ENCODE assay signal across 14 cellular contexts in the genomic region with DNA sequence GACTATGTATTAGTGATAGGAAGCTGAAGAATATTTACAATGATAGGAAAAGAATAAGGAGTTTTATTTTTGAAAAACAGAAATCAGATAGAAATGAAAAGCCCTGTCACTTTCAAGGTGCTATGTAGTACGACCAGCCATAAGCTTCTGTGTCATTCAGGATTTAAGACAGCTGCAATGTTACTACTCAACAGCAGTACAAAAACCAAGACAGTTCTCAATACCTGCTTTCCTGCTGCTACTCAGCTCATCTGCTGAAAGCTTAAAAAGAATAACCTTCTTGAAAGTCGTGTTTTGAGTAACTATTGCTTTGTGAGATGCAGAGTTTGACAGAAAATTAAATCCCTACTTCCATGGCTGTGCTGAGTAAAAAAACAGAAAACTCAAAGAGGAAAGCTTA. TPM values are rescaled to one million over a fixed set of nuclear protein-coding genes. Genes with fewer than 3 reads are reported as not detected.
DNase-seq lines count a peak whose midpoint lies in the region; ATAC-seq and TF ChIP-seq lines count a peak whose summit lies in the region.
"Had no signal": no experiment of that assay in that cellular context is flagged by ENCODE, and none has a peak within 500 bp of the region (broad histone marks: within the 10 kb centered on the region; RNA-seq: fewer than 3 reads in every experiment).

No MANE protein-coding gene starts in this region.

- ATAC-seq in Panc1, result no peak
- ATAC-seq in GM21529 (IDR thresholded peaks at IDR 0.05; ENCODE audit: unreplicated experiment), result no peak
- ATAC-seq in HG03280 (IDR thresholded peaks at IDR 0.05; ENCODE audit: unreplicated experiment), result no peak

- H3K4me1 Mint-ChIP-seq in activated naive CD4-positive, alpha-beta T cell treated with anti-CD3 and anti-CD28 coated beads, Interleukin-2, amount 10 ng/mL, durations not matched to agents 7 days and 5 days, result peaks cover 58% of the 10 kb centered on the region
- H3K4me1 Mint-ChIP-seq in brain, result peaks cover 54% of the 10 kb centered on the region

- peak overlapping the region; percentile 53 for H3K27ac Mint-ChIP-seq in activated naive CD4-positive, alpha-beta T cell treated with anti-CD3 and anti-CD28 coated beads, Interleukin-2, amount 10 ng/mL, durations not matched to agents 7 days and 5 days
- H3K27ac Mint-ChIP-seq in brain, result peak overlapping the region in 3 of 5 experiments; percentile 71 to 99 (median 98)

- BruUV-seq in Panc1 (replicated peaks; lab: Mats Ljungman, UMichigan), result no TSS peak

- H3K4me3 Mint-ChIP-seq in activated naive CD4-positive, alpha-beta T cell treated with anti-CD3 and anti-CD28 coated beads, Interleukin-2, amount 10 ng/mL, durations not matched to agents 7 days and 5 days, result no peak overlapping the region
- H3K4me3 Mint-ChIP-seq in brain, result peak overlapping the region in 3 of 5 experiments; percentile 68 to 96 (median 96)

- peaks cover 24% of the 10 kb centered on the region for H3K36me3 Mint-ChIP-seq in activated naive CD4-positive, alpha-beta T cell treated with anti-CD3 and anti-CD28 coated beads, Interleukin-2, amount 10 ng/mL, durations not matched to agents 7 days and 5 days
- H3K36me3 Mint-ChIP-seq in brain, result peaks cover 10% of the 10 kb centered on the region

- CTCF ChIA-PET in activated naive CD4-positive, alpha-beta T cell treated with anti-CD3 and anti-CD28 coated beads, Interleukin-2, amount 10 ng/mL, durations not matched to agents 7 days and 5 days (lab: Charles Lee), result interaction anchor here (0.6 to 1.4 kb wide), 4 partner anchors 10 to 75 kb away, joined by 3 to 5 read pairs (median 3); a partner anchor contains a TSS
- CTCF ChIA-PET in Panc1 (lab: Charles Lee), result interaction anchor here (0.5 to 1.8 kb wide), 4 partner anchors 10 to 156 kb away, joined by 3 to 12 read pairs (median 6); no protein-coding TSS in a partner anchor

- H3K36me3 ChIP-seq in Panc1 (ENCODE audit: control insufficient read depth, insufficient read depth, low read length) (peaks cover 2% of the 10 kb centered on the region), subcutaneous abdominal adipose tissue (ENCODE audit: control insufficient read depth in 5 of 5, insufficient read depth in 5 of 5, low read length in 5 of 5) (peaks cover 0 to 9% (median 0%) of the 10 kb centered on the region in 5 donors)
- H3K36me3 ChIP-seq: thyroid gland had no signal

- DNase-seq in activated naive CD4-positive, alpha-beta T cell treated with anti-CD3 and anti-CD28 coated beads, Interleukin-2, amount 10 ng/mL, durations not matched to agents 7 days and 5 days, result no peak
- no peak for DNase-seq in activated naive CD4-positive, alpha-beta T cell (lab: John Stamatoyannopoulos, UW)
- no peak for DNase-seq in Panc1 (ENCODE audit: low read depth, low spot score)
- DNase-seq in AML-193 (lab: John Stamatoyannopoulos, UW), result no peak
- DNase-seq: KBM-7, NCI-H187 treated with DMSO at 0.1 percent for 48 hours, NCI-H774, SHP77, thyroid gland had no signal

- H3K4me3 ChIP-seq in Panc1 (ENCODE audit: low read depth in 2 of 2, low read length in 2 of 2), result no peak overlapping the region
- H3K4me3 ChIP-seq in subcutaneous abdominal adipose tissue (ENCODE audit: low read depth in 1 of 5, low read length in 5 of 5), result no peak overlapping the region
- H3K4me3 ChIP-seq: skin epidermis, thyroid gland had no signal

- peak overlapping the region in 3 of 5 donors; percentile 25 to 45 (median 30) for H3K9ac ChIP-seq in subcutaneous abdominal adipose tissue (ENCODE audit: low read length in 5 of 5)

- intact Hi-C loops in Panc1 (cut with micrococcal nuclease; ENCODE audit: unreplicated experiment), result no loop called here

- POLR2A ChIA-PET in Panc1 (lab: Charles Lee), result interaction anchor here (0.6 kb wide), 1 partner anchor 174 kb away, joined by 9 read pairs; no protein-coding TSS in a partner anchor

- in situ Hi-C loops in Panc1 (cut with HindIII; ENCODE audit: low pct_unique_long_range_greater_than_20kb, low sequenced_read_pairs), result no loop called here

- H3K9me3 ChIP-seq in Panc1 (ENCODE audit: control insufficient read depth, insufficient read depth, low read depth, low read length), result no peaks in the 10 kb centered on the region
- H3K9me3 ChIP-seq in subcutaneous abdominal adipose tissue (ENCODE audit: control insufficient read depth in 5 of 5, low read length in 5 of 5), result no peaks in the 10 kb centered on the region
- H3K9me3 ChIP-seq: thyroid gland had no signal

- H3K4me1 ChIP-seq in Panc1 (ENCODE audit: control insufficient read depth, insufficient read depth, low read length) (peaks cover 40% of the 10 kb centered on the region), subcutaneous abdominal adipose tissue (ENCODE audit: control insufficient read depth in 5 of 5, insufficient read depth in 5 of 5, low read length in 5 of 5) (peaks cover 10 to 61% (median 46%) of the 10 kb centered on the region in 5 donors)

- TF ChIP-seq CTCF in Panc1 (IDR thresholded peaks at IDR 0.05) (no peak), brain (conservative IDR thresholded peaks at IDR 0.05) (no peak)

- H3K27ac ChIP-seq in Panc1 (ENCODE audit: low read length), result peak overlapping the region; percentile 51
- peak overlapping the region; percentile 24 for H3K27ac ChIP-seq in subcutaneous abdominal adipose tissue (ENCODE audit: low read depth, low read length)
- H3K27ac ChIP-seq: skin epidermis, thyroid gland had no signal

- H3K9me3 Mint-ChIP-seq in activated naive CD4-positive, alpha-beta T cell treated with anti-CD3 and anti-CD28 coated beads, Interleukin-2, amount 10 ng/mL, durations not matched to agents 7 days and 5 days, result no peaks in the 10 kb centered on the region
- H3K9me3 Mint-ChIP-seq in brain, result no peaks in the 10 kb centered on the region

- H3K27me3 ChIP-seq in Panc1 (ENCODE audit: control insufficient read depth, insufficient read depth, low read length) (no peaks in the 10 kb centered on the region), subcutaneous abdominal adipose tissue (ENCODE audit: control insufficient read depth in 5 of 5, insufficient read depth in 4 of 5, low read length in 5 of 5) (no peaks in the 10 kb centered on the region)
- H3K27me3 ChIP-seq: thyroid gland had no signal

- no peaks in the 10 kb centered on the region for H3K27me3 Mint-ChIP-seq in activated naive CD4-positive, alpha-beta T cell treated with anti-CD3 and anti-CD28 coated beads, Interleukin-2, amount 10 ng/mL, durations not matched to agents 7 days and 5 days
- H3K27me3 Mint-ChIP-seq in brain, result peaks cover 13% of the 10 kb centered on the region

RNA-seq across cellular contexts. Expression of a gene that starts 8.7 kb away (rescaled TPM):
- total RNA-seq in Panc1 (2021; ENCODE audit: unreplicated experiment), result 148 TPM
- 94.8 TPM for polyA plus RNA-seq in Panc1 (2012; ENCODE audit: insufficient read length)
- polyA plus RNA-seq in brain (ENCODE audit: insufficient read depth, low read depth, low replicate concordance), result 132 TPM

RNA-seq across cellular contexts. Expression of a gene that starts 59.7 kb away (rescaled TPM):
- total RNA-seq in Panc1 (2021; ENCODE audit: unreplicated experiment), result 129 TPM
- 156 TPM for polyA plus RNA-seq in Panc1 (2012; ENCODE audit: insufficient read length)
- polyA plus RNA-seq in brain (ENCODE audit: insufficient read depth, low read depth, low replicate concordance), result 156 TPM
